ENCODE assay signal across 9 cellular contexts in the genomic region with DNA sequence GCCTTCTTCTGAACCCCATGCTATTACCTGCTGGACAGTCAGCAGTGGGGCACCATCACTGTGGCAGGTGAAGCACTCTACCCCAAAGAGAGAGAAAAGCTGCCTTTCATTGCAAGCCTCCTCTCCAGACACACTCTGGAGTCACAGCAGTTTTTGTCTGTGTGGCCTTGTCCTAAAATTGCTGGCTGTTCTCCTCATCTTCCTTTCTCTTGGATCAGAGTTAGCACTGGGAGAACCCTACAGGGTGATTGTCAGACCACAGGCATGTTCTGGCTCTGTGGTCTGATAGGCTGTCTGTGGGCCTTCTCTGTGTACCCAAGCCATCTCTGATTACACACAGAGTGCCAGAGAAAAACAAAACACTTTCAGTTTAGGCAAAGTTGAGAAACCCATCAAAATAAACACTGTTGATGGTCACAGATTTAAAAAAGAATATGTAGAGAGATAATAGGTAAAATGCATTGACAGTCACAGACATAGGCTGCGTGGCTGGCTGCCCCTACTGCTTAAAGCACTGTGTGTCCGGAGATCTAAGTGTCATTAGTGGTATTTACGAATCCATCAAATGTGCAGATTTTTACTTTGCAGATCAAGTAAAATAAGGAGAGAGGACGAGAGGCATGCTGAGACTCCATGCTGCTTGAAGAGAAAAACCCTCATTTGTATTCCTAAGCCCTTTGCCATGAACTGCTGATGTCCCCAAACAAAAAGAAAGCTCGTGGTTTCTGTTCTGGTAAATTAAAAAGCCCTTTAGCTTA.
DNase-seq lines count a peak whose midpoint lies in the region; ATAC-seq and TF ChIP-seq lines count a peak whose summit lies in the region.
"Had no signal": no experiment of that assay in that cellular context is flagged by ENCODE, and none has a peak within 500 bp of the region (broad histone marks: within the 10 kb centered on the region; RNA-seq: fewer than 3 reads in every experiment).

No MANE protein-coding gene starts in this region.

- DNase-seq in EL, result peak; percentile 47
- DNase-seq in NCI-H748 (lab: John Stamatoyannopoulos, UW; ENCODE audit: unreplicated experiment), result peak; percentile 78
- peak; percentile 6 for DNase-seq in fibroblast of the conjunctiva (ENCODE audit: low read depth)
- peak; percentile 76 for DNase-seq in pons (ENCODE audit: low spot score)
- no peak for DNase-seq in HEK293T (ENCODE audit: extremely low spot score)
- DNase-seq in GM20000 (ENCODE audit: low spot score), result no peak
- DNase-seq in GM13977 (ENCODE audit: low spot score), result no peak
- DNase-seq: activated T-cell treated with anti-CD3 and anti-CD28 coated beads for 4 hours had no signal

- POLR2A ChIA-PET in HEK293T (lab: Yijun Ruan, JAX), result no interaction called here

- no peak for ATAC-seq in GM21381 (IDR thresholded peaks at IDR 0.05; ENCODE audit: unreplicated experiment)

- no peak for TF ChIP-seq CTCF in GM20000 (IDR thresholded peaks at IDR 0.05; ENCODE audit: extremely low read depth, missing control alignments)
- no peak for TF ChIP-seq CTCF in GM13977 (IDR thresholded peaks at IDR 0.05; ENCODE audit: extremely low read depth, insufficient read depth, missing control alignments)

- in situ Hi-C loops in GM13977 (cut with MboI; ENCODE audit: low pct_unique_long_range_greater_than_20kb, low sequenced_read_pairs, unreplicated experiment), result no loop called here

- CTCF ChIA-PET in HEK293T (lab: Yijun Ruan, JAX), result interaction anchor here (0.9 to 1.1 kb wide), 2 partner anchors 11 to 41 kb away, joined by 3 read pairs; no protein-coding TSS in a partner anchor

TF ChIP-seq in HEK293T, 16 proteins besides CTCF, POLR2A, EP300 and RAD21:
- TF ChIP-seq HDGF (IDR thresholded peaks at IDR 0.05; ENCODE audit: borderline replicate concordance) (no peak), NFRKB (IDR thresholded peaks at IDR 0.05) (no peak), TARDBP (IDR thresholded peaks at IDR 0.05) (no peak), CTBP1 (IDR thresholded peaks at IDR 0.05; ENCODE audit: borderline replicate concordance) (no peak), BHLHE40 (IDR thresholded peaks at IDR 0.05; ENCODE audit: borderline replicate concordance) (no peak), ELF4 (IDR thresholded peaks at IDR 0.05) (no peak), SUZ12 (IDR thresholded peaks at IDR 0.05) (no peak)

Comparison
In these comparisons a context has a peak if more than half of its experiments do, and no peak if none do; other contexts are left out.
1. DNase-seq: peak in EL (single experiment), NCI-H748 (single experiment), fibroblast of the conjunctiva (single experiment) and pons (single experiment); none in HEK293T (single experiment), GM20000 (single experiment) and GM13977 (single experiment).